Comparison of ENCODE assay signal across 24 cellular contexts in genomic region chr7:46525876-46526275, GRCh38.
DNase-seq lines count a peak whose midpoint lies in the region; ATAC-seq, FAIRE-seq and TF ChIP-seq lines count a peak whose summit lies in the region.
"Had no signal": no experiment of that assay in that cellular context is flagged by ENCODE, and none has a peak within 500 bp of the region (broad histone marks: within the 10 kb centered on the region; RNA-seq: fewer than 3 reads in every experiment).

No MANE protein-coding gene starts in this region.

- no peak overlapping the region for H3K4me3 Mint-ChIP-seq in endodermal cell
- no peak overlapping the region for H3K4me3 Mint-ChIP-seq in CD4-positive, alpha-beta T cell
- H3K4me3 Mint-ChIP-seq: activated CD4-positive, alpha-beta memory T cell treated with anti-CD3 and anti-CD28 coated beads, Interleukin-2, amount 10 ng/mL, durations not matched to agents 7 days and 5 days; H9; naive thymus-derived CD4-positive, alpha-beta T cell; T-helper 17 cell had no signal

- no peaks in the 10 kb centered on the region for H3K79me2 ChIP-seq in HCT116 (ENCODE audit: insufficient read depth, low read length)
- H3K79me2 ChIP-seq: parathyroid adenoma had no signal

- H3K4me1 ChIP-seq in BE2C (no peaks in the 10 kb centered on the region), HCT116 (ENCODE audit: control insufficient read depth in 1 of 2, insufficient read depth in 2 of 2, low read length in 2 of 2) (peaks cover 11 to 16% of the 10 kb centered on the region in 2 experiments), endodermal cell (ENCODE audit: control insufficient read depth, insufficient read depth, low read length) (no peaks in the 10 kb centered on the region)
- H3K4me1 ChIP-seq: parathyroid adenoma, tibial nerve had no signal

- WGBS in endodermal cell (ENCODE audit: insufficient coverage in 1 of 2, insufficient read length in 1 of 2), 2 experiments, result 94 to 99% methylated on average over 5 of the region's 5 CpGs

- CTCF ChIA-PET in HCT116 (lab: Charles Lee), result no interaction called here
- CTCF ChIA-PET in CD4-positive, alpha-beta T cell (lab: Charles Lee), result no interaction called here

- no peak for TF ChIP-seq POLR2A in HCT116 (IDR thresholded peaks at IDR 0.05; ENCODE audit: borderline replicate concordance, extremely low read depth, insufficient read depth, insufficient read length)
- TF ChIP-seq POLR2A in GM12892 (IDR thresholded peaks at IDR 0.05; ENCODE audit: low read depth, low read length), result no peak

- POLR2A ChIA-PET in HCT116 (lab: Charles Lee), result interaction anchor here (0.7 kb wide), 1 partner anchor 30 kb away, joined by 3 read pairs; no protein-coding TSS in a partner anchor
- POLR2A ChIA-PET in CD4-positive, alpha-beta T cell (lab: Charles Lee), result no interaction called here

- H3K9me2 ChIP-seq in HCT116 (ENCODE audit: insufficient read depth), result no peaks in the 10 kb centered on the region

- H2AFZ ChIP-seq in HCT116 (ENCODE audit: low read depth, low read length, poor library complexity, severe bottlenecking), result peak overlapping the region; percentile 97
- H2AFZ ChIP-seq: parathyroid adenoma had no signal

- in situ Hi-C loops in SK-MEL-5 (cut with HindIII; ENCODE audit: low pct_unique_long_range_greater_than_20kb, low sequenced_read_pairs), result no loop called here

- H3K9ac ChIP-seq in HCT116 (ENCODE audit: low read length), result no peak overlapping the region
- no peak overlapping the region for H3K9ac ChIP-seq in endodermal cell (ENCODE audit: extremely low read depth, low read length, poor library complexity, severe bottlenecking)
- H3K9ac ChIP-seq: parathyroid adenoma had no signal

- DNase-seq in BE2C (peak; percentile 27), HCT116 (ENCODE audit: low read depth, low spot score) (no peak), SK-MEL-5 (ENCODE audit: low read depth, low spot score) (peak; percentile 37), kidney glomerular epithelial cell (lab: John Stamatoyannopoulos, UW) (peak; percentile 7), GM12892 (ENCODE audit: insufficient read length) (no peak), T-helper 2 cell (no peak), endodermal cell (no peak)
- no peak for DNase-seq in CD4-positive, alpha-beta T cell
- DNase-seq: activated CD4-positive, alpha-beta memory T cell treated with anti-CD3 and anti-CD28 coated beads, Interleukin-2, amount 10 ng/mL, durations not matched to agents 7 days and 5 days; activated naive CD4-positive, alpha-beta T cell treated with Interleukin-2 at 50 U/mL for 16 hours; anterior cingulate cortex; GF-D8; H9; mesenchymal stem cell; MM.1S; naive thymus-derived CD4-positive, alpha-beta T cell; NCI-H1930; sigmoid colon; stimulated activated naive CD8-positive, alpha-beta T cell treated with anti-CD3 and anti-CD28 coated beads, Interleukin-15, Interleukin-2, amounts not matched to agents 100 U/mL and 50 U/mL, for 24 hours; T-helper 17 cell; WERI-Rb-1 had no signal

- H3K36me3 Mint-ChIP-seq in endodermal cell (ENCODE audit: low read depth), result no peaks in the 10 kb centered on the region
- H3K36me3 Mint-ChIP-seq in CD4-positive, alpha-beta T cell (ENCODE audit: low read depth), result no peaks in the 10 kb centered on the region
- H3K36me3 Mint-ChIP-seq: naive thymus-derived CD4-positive, alpha-beta T cell had no signal

- H3K4me3 ChIP-seq in BE2C (ENCODE audit: low read depth, low read length) (no peak overlapping the region), HCT116 (replicated peaks in 1 of 2; ENCODE audit: low read depth in 1 of 2, low read length in 2 of 2) (no peak overlapping the region), endodermal cell (ENCODE audit: low read length) (no peak overlapping the region)
- H3K4me3 ChIP-seq: GM12878, sigmoid colon, tibial nerve had no signal

- 0 out of 2 replicates have a peak overlapping the region, but pooled peaks have one; percentile 6 for H3K4me2 ChIP-seq in HCT116 (ENCODE audit: low read length)

- no peak for FAIRE-seq in GM12892 (lab: Jason Lieb, UNC)

- intact Hi-C loops in HCT116 (cut with micrococcal nuclease), result no loop called here
- intact Hi-C loops in CD4-positive, alpha-beta T cell (cut with DNase I, micrococcal nuclease), result no loop called here

- H3K27ac Mint-ChIP-seq in endodermal cell, result no peak overlapping the region
- H3K27ac Mint-ChIP-seq in CD4-positive, alpha-beta T cell, result no peak overlapping the region
- H3K27ac Mint-ChIP-seq: activated CD4-positive, alpha-beta memory T cell treated with anti-CD3 and anti-CD28 coated beads, Interleukin-2, amount 10 ng/mL, durations not matched to agents 7 days and 5 days; H9; naive thymus-derived CD4-positive, alpha-beta T cell; T-helper 17 cell had no signal

- no peaks in the 10 kb centered on the region for H4K20me1 ChIP-seq in HCT116 (ENCODE audit: insufficient read depth)

- TF ChIP-seq RAD21 in HCT116 (IDR thresholded peaks at IDR 0.05; ENCODE audit: low read depth), result no peak

- peaks cover 7% of the 10 kb centered on the region for H3K27me3 Mint-ChIP-seq in endodermal cell (ENCODE audit: insufficient read depth)
- H3K27me3 Mint-ChIP-seq in CD4-positive, alpha-beta T cell, result no peaks in the 10 kb centered on the region
- H3K27me3 Mint-ChIP-seq: activated CD4-positive, alpha-beta memory T cell treated with anti-CD3 and anti-CD28 coated beads, Interleukin-2, amount 10 ng/mL, durations not matched to agents 7 days and 5 days; naive thymus-derived CD4-positive, alpha-beta T cell; T-helper 17 cell had no signal

- H3K27me3 ChIP-seq in BE2C (no peaks in the 10 kb centered on the region), HCT116 (ENCODE audit: insufficient read depth, low read length) (no peaks in the 10 kb centered on the region), endodermal cell (ENCODE audit: control insufficient read depth, insufficient read depth, low read length, poor library complexity, severe bottlenecking) (no peaks in the 10 kb centered on the region)
- H3K27me3 ChIP-seq in CD4-positive, alpha-beta T cell (ENCODE audit: control insufficient read depth, insufficient read depth, low read length), result no peaks in the 10 kb centered on the region
- H3K27me3 ChIP-seq: sigmoid colon, tibial nerve had no signal

- ATAC-seq in HCT116, result peak; percentile 40; the same call in 1 of the 2 replicates
- ATAC-seq in CD4-positive, alpha-beta T cell (ENCODE audit: poor library complexity), result no peak
- ATAC-seq: GM12878; naive thymus-derived CD4-positive, alpha-beta T cell; stimulated activated naive CD8-positive, alpha-beta T cell treated with anti-CD3 and anti-CD28 coated beads, Interleukin-15, Interleukin-2, amounts not matched to agents 100 U/mL and 50 U/mL, for 24 hours; T-helper 17 cell had no signal

- BruUV-seq in HCT116 (replicated peaks; lab: Mats Ljungman, UMichigan), result no TSS peak

- H3K9me3 ChIP-seq in BE2C, result no peaks in the 10 kb centered on the region
- H3K9me3 ChIP-seq in HCT116 (ENCODE audit: control insufficient read depth in 1 of 2, insufficient read depth in 1 of 2, low read depth in 1 of 2, low read length in 2 of 2), result no peaks in the 10 kb centered on the region
- peaks cover 45% of the 10 kb centered on the region for H3K9me3 ChIP-seq in endodermal cell (ENCODE audit: control insufficient read depth, low read length)
- no peaks in the 10 kb centered on the region for H3K9me3 ChIP-seq in CD4-positive, alpha-beta T cell (ENCODE audit: control insufficient read depth, low read length)

- RAD21 ChIA-PET in HCT116 (lab: Charles Lee; ENCODE audit: low non-redundant PET in 1 of 2, low total read pairs in 2 of 2, uncharacterized antibody in 2 of 2, unreplicated experiment in 2 of 2), result no interaction called here

- TF ChIP-seq CTCF in BE2C (IDR thresholded peaks at IDR 0.05; ENCODE audit: low read depth, low read length) (no peak), HCT116 (IDR thresholded peaks at IDR 0.05 in 2 of 3, conservative IDR thresholded peaks at IDR 0.05 in 1 of 3; ENCODE audit: borderline replicate concordance in 1 of 3, insufficient read depth in 1 of 3, low read depth in 2 of 3, low read length in 2 of 3) (no peak), endodermal cell (conservative IDR thresholded peaks at IDR 0.05) (no peak)
- TF ChIP-seq CTCF in CD4-positive, alpha-beta T cell (IDR thresholded peaks at IDR 0.05), result no peak

- H3K4me1 Mint-ChIP-seq in endodermal cell, result no peaks in the 10 kb centered on the region
- no peaks in the 10 kb centered on the region for H3K4me1 Mint-ChIP-seq in CD4-positive, alpha-beta T cell (ENCODE audit: low read depth)
- H3K4me1 Mint-ChIP-seq: activated CD4-positive, alpha-beta memory T cell treated with anti-CD3 and anti-CD28 coated beads, Interleukin-2, amount 10 ng/mL, durations not matched to agents 7 days and 5 days; H9; naive thymus-derived CD4-positive, alpha-beta T cell; T-helper 17 cell had no signal

- H3K36me3 ChIP-seq in BE2C, result no peaks in the 10 kb centered on the region
- H3K36me3 ChIP-seq in HCT116 (ENCODE audit: control insufficient read depth in 1 of 2, insufficient read depth in 2 of 2, low read length in 2 of 2), result no peaks in the 10 kb centered on the region
- H3K36me3 ChIP-seq in endodermal cell (ENCODE audit: control insufficient read depth, insufficient read depth, low read length), result no peaks in the 10 kb centered on the region
- H3K36me3 ChIP-seq: sigmoid colon, tibial nerve, WERI-Rb-1 had no signal

- H3K27ac ChIP-seq in HCT116 (ENCODE audit: low read depth, low read length) (no peak overlapping the region), endodermal cell (ENCODE audit: low read depth, low read length) (no peak overlapping the region)
- H3K27ac ChIP-seq in CD4-positive, alpha-beta T cell (ENCODE audit: low read depth, low read length), result no peak overlapping the region
- H3K27ac ChIP-seq: parathyroid adenoma, sigmoid colon, tibial nerve, WERI-Rb-1 had no signal

- H3K9me3 Mint-ChIP-seq in endodermal cell, result peaks cover 35% of the 10 kb centered on the region
- peaks cover 9% of the 10 kb centered on the region for H3K9me3 Mint-ChIP-seq in CD4-positive, alpha-beta T cell

TF ChIP-seq in HCT116, 20 proteins besides CTCF, POLR2A, EP300 and RAD21 (continues in another document):
- no peak for TF ChIP-seq CBX3 (IDR thresholded peaks at IDR 0.05; ENCODE audit: low read depth)
- TF ChIP-seq ZNF274 (IDR thresholded peaks at IDR 0.05; ENCODE audit: low read depth, low read length), result no peak
- TF ChIP-seq, protein P1, sequence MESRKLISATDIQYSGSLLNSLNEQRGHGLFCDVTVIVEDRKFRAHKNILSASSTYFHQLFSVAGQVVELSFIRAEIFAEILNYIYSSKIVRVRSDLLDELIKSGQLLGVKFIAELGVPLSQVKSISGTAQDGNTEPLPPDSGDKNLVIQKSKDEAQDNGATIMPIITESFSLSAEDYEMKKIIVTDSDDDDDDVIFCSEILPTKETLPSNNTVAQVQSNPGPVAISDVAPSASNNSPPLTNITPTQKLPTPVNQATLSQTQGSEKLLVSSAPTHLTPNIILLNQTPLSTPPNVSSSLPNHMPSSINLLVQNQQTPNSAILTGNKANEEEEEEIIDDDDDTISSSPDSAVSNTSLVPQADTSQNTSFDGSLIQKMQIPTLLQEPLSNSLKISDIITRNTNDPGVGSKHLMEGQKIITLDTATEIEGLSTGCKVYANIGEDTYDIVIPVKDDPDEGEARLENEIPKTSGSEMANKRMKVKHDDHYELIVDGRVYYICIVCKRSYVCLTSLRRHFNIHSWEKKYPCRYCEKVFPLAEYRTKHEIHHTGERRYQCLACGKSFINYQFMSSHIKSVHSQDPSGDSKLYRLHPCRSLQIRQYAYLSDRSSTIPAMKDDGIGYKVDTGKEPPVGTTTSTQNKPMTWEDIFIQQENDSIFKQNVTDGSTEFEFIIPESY (IDR thresholded peaks at IDR 0.05; ENCODE audit: extremely low read depth, insufficient replicate concordance, low read length), result no peak

Comparison
In these comparisons a context has a peak if more than half of its experiments do, and no peak if none do; other contexts are left out.
1. DNase-seq: peak in BE2C (single experiment), SK-MEL-5 (single experiment) and kidney glomerular epithelial cell (single experiment); none in HCT116 (single experiment), GM12892 (single experiment), T-helper 2 cell (0 of 5), endodermal cell (single experiment) and CD4-positive, alpha-beta T cell (0 of 10).